Comparison of ENCODE assay signal across 2 cellular contexts in genomic region chr16:86353934-86354333, GRCh38.
TF ChIP-seq lines count a peak whose summit lies in the region.

No MANE protein-coding gene starts in this region.

TF ChIP-seq in HEK293, 187 proteins besides CTCF, POLR2A, EP300 and RAD21 (continued from another document):
- peak; percentile 67 for TF ChIP-seq ZNF423 (tag by site-specific recombination; IDR thresholded peaks at IDR 0.05)

TF ChIP-seq in H1, 55 proteins besides CTCF, POLR2A, EP300 and RAD21 (continued from another document):
- TF ChIP-seq BRCA1 (IDR thresholded peaks at IDR 0.05; ENCODE audit: low read depth, low read length), result no peak
- no peak for TF ChIP-seq ATF3 (IDR thresholded peaks at IDR 0.05; ENCODE audit: insufficient read depth, low read depth, low read length)
